In genomic region chr12:66107451-66107915, GRCh38 we compare ENCODE assay signal across 8 cellular contexts. TPM values are rescaled to one million over a fixed set of nuclear protein-coding genes. Genes with fewer than 3 reads are reported as not detected.
A peak's percentile ranks its signal among the peaks of the same experiment; 100 is the strongest.
DNase-seq lines count a peak whose midpoint lies in the region; ATAC-seq and TF ChIP-seq lines count a peak whose summit lies in the region.

No MANE protein-coding gene starts in this region.

- H3K9me3 Mint-ChIP-seq in activated CD4-positive, alpha-beta memory T cell treated with anti-CD3 and anti-CD28 coated beads for 36 hours: no peaks in the 10 kb centered on the region
- H3K9me3 Mint-ChIP-seq in naive thymus-derived CD8-positive, alpha-beta T cell: peaks cover 0 to under 1% (median 0%) of the 10 kb centered on the region in 9 donors

- H3K36me3 ChIP-seq in uterus: no peaks in the 10 kb centered on the region

- POLR2A ChIA-PET in activated CD4-positive, alpha-beta memory T cell treated with anti-CD3 and anti-CD28 coated beads for 36 hours (lab: Charles Lee): no interaction called here
- POLR2A ChIA-PET in naive thymus-derived CD8-positive, alpha-beta T cell (lab: Charles Lee): no interaction called here

- no peak for TF ChIP-seq POLR2A in uterus (IDR thresholded peaks at IDR 0.05)

- H3K36me3 Mint-ChIP-seq in activated CD4-positive, alpha-beta memory T cell treated with anti-CD3 and anti-CD28 coated beads for 36 hours: no peaks in the 10 kb centered on the region
- H3K36me3 Mint-ChIP-seq in naive thymus-derived CD8-positive, alpha-beta T cell: no peaks in the 10 kb centered on the region

- no peak overlapping the region for H3K4me3 ChIP-seq in uterus

- TF ChIP-seq CTCF in uterus (IDR thresholded peaks at IDR 0.05): peak; percentile 70 to 74 (median 72)

- peak; percentile 94 for DNase-seq in EL
- peak; percentile 94 for DNase-seq in HS-5 (ENCODE audit: low read depth)
- peak; percentile 75 for DNase-seq in NCI-H748 treated with DMSO at 0.1 percent for 48 hours (lab: John Stamatoyannopoulos, UW)
- peak; percentile 21 for DNase-seq in activated CD4-positive, alpha-beta memory T cell treated with anti-CD3 and anti-CD28 coated beads for 36 hours
- peak in 9 of 10 donors; percentile 15 to 81 (median 69) for DNase-seq in naive thymus-derived CD8-positive, alpha-beta T cell
- DNase-seq in uterus: peak; percentile 21 to 71

- H3K4me1 Mint-ChIP-seq in activated CD4-positive, alpha-beta memory T cell treated with anti-CD3 and anti-CD28 coated beads for 36 hours (ENCODE audit: low read depth): peaks cover 2% of the 10 kb centered on the region
- peaks cover 2 to 6% (median 4%) of the 10 kb centered on the region in 4 donors for H3K4me1 Mint-ChIP-seq in naive thymus-derived CD8-positive, alpha-beta T cell

- no peaks in the 10 kb centered on the region for H3K9me3 ChIP-seq in uterus

- intact Hi-C loops in activated CD4-positive, alpha-beta memory T cell treated with anti-CD3 and anti-CD28 coated beads for 36 hours (cut with micrococcal nuclease): loop anchor here (1.0 to 10.0 kb wide), 4 partner anchors 297 to 1216 kb away; no protein-coding TSS in a partner anchor
- intact Hi-C loops in uterus (cut with DNase I; ENCODE audit: low total_unique reads): no loop called here

- no peaks in the 10 kb centered on the region for H3K27me3 ChIP-seq in uterus

- peaks cover 10% of the 10 kb centered on the region for H3K27me3 Mint-ChIP-seq in activated CD4-positive, alpha-beta memory T cell treated with anti-CD3 and anti-CD28 coated beads for 36 hours
- peaks cover 11 to 22% (median 17%) of the 10 kb centered on the region in 5 donors for H3K27me3 Mint-ChIP-seq in naive thymus-derived CD8-positive, alpha-beta T cell

- no peak overlapping the region for H3K4me3 Mint-ChIP-seq in activated CD4-positive, alpha-beta memory T cell treated with anti-CD3 and anti-CD28 coated beads for 36 hours
- H3K4me3 Mint-ChIP-seq in naive thymus-derived CD8-positive, alpha-beta T cell: no peak overlapping the region

- CTCF ChIA-PET in activated CD4-positive, alpha-beta memory T cell treated with anti-CD3 and anti-CD28 coated beads for 36 hours (lab: Charles Lee): interaction anchor here (0.7 to 1.7 kb wide), 12 partner anchors 8 to 1312 kb away, joined by 3 to 7 read pairs (median 4); partner anchors contain the start of gene LLPH

- ATAC-seq in GM21515 (IDR thresholded peaks at IDR 0.05; ENCODE audit: unreplicated experiment) (peak; percentile 95), esophagus mucosa (peak; percentile 91)
- ATAC-seq in naive thymus-derived CD8-positive, alpha-beta T cell: peak; percentile 69 to 74

- H3K4me1 ChIP-seq in uterus: no peaks in the 10 kb centered on the region

- no peak overlapping the region for H3K27ac Mint-ChIP-seq in activated CD4-positive, alpha-beta memory T cell treated with anti-CD3 and anti-CD28 coated beads for 36 hours
- no peak overlapping the region for H3K27ac Mint-ChIP-seq in naive thymus-derived CD8-positive, alpha-beta T cell

- H3K27ac ChIP-seq in uterus: no peak overlapping the region

RNA-seq across cellular contexts. Expression of gene LLPH, which starts 23.1 kb away (rescaled TPM):
- total RNA-seq in activated CD4-positive, alpha-beta memory T cell treated with anti-CD3 and anti-CD28 coated beads for 36 hours: 10 to 100 TPM; 29.1 to 31.2 TPM
- 18.3 TPM for total RNA-seq in esophagus mucosa
- 10 to 100 TPM; 26.2 to 32.4 TPM for total RNA-seq in naive thymus-derived CD8-positive, alpha-beta T cell
- polyA plus RNA-seq in naive thymus-derived CD8-positive, alpha-beta T cell: 10 to 100 TPM; 29.3 to 38.8 (median 31.2) TPM
- total RNA-seq in uterus: 10 to 100 TPM in 1 of 4 donors, 1 to 10 TPM in 3; 3.5 to 17.1 (median 7.2) TPM

Comparison
In these comparisons a context has a peak if more than half of its experiments do, and no peak if none do; other contexts are left out.
1. DNase-seq: peak in every context shown above with its lines; median percentile 94 in EL; 94 in HS-5; 75 in NCI-H748 treated with DMSO at 0.1 percent for 48 hours; 69 in naive thymus-derived CD8-positive, alpha-beta T cell; 46 in uterus; 21 in activated CD4-positive, alpha-beta memory T cell treated with anti-CD3 and anti-CD28 coated beads for 36 hours.